ENCODE assay signal across 8 cellular contexts in genomic region chr3:30659270-30660127, GRCh38. TPM values are rescaled to one million over a fixed set of nuclear protein-coding genes. Genes with fewer than 3 reads are reported as not detected.
DNase-seq lines count a peak whose midpoint lies in the region; ATAC-seq and TF ChIP-seq lines count a peak whose summit lies in the region.

No MANE protein-coding gene starts in this region.

- ATAC-seq in Panc1: peak; percentile 89
- ATAC-seq in HG02798 (IDR thresholded peaks at IDR 0.05; ENCODE audit: poor library complexity, unreplicated experiment): no peak

- H3K27me3 Mint-ChIP-seq in Calu3 (ENCODE audit: unreplicated experiment): no peaks in the 10 kb centered on the region
- H3K27me3 Mint-ChIP-seq in endothelial cell (ENCODE audit: unreplicated experiment): peaks cover 4% of the 10 kb centered on the region
- H3K27me3 Mint-ChIP-seq in nephron progenitor cell (ENCODE audit: low read depth, poor library complexity): no peaks in the 10 kb centered on the region

- H3K4me1 Mint-ChIP-seq in Calu3 (ENCODE audit: low read depth, unreplicated experiment) (peaks cover 57% of the 10 kb centered on the region), endothelial cell (ENCODE audit: unreplicated experiment) (peaks cover 87% of the 10 kb centered on the region), nephron progenitor cell (peaks cover 38% of the 10 kb centered on the region)

- peak overlapping the region; percentile 91 for H3K27ac ChIP-seq in Panc1 (ENCODE audit: low read length)

- H3K4me1 ChIP-seq in Panc1 (ENCODE audit: control insufficient read depth, insufficient read depth, low read length): peaks cover 45% of the 10 kb centered on the region

- intact Hi-C loops in Calu3 (cut with micrococcal nuclease; ENCODE audit: unreplicated experiment) (loop anchor here (1.0 to 5.0 kb wide), 2 partner anchors 47 to 120 kb away; no protein-coding TSS in a partner anchor), Panc1 (cut with micrococcal nuclease; ENCODE audit: unreplicated experiment) (loop anchor here (1.0 kb wide), 1 partner anchor 8 kb away; no protein-coding TSS in a partner anchor)

- H3K27ac Mint-ChIP-seq in Calu3 (ENCODE audit: unreplicated experiment): peak overlapping the region; percentile 66
- peak overlapping the region; percentile 82 for H3K27ac Mint-ChIP-seq in endothelial cell (ENCODE audit: unreplicated experiment)
- H3K27ac Mint-ChIP-seq in nephron progenitor cell: peak overlapping the region; percentile 38

- in situ Hi-C loops in Panc1 (cut with HindIII; ENCODE audit: low pct_unique_long_range_greater_than_20kb, low sequenced_read_pairs): no loop called here

- H3K36me3 Mint-ChIP-seq in Calu3 (ENCODE audit: insufficient read depth, unreplicated experiment) (peaks cover 63% of the 10 kb centered on the region), endothelial cell (ENCODE audit: low read depth, unreplicated experiment) (peaks cover 60% of the 10 kb centered on the region), nephron progenitor cell (ENCODE audit: low read depth) (peaks cover 25% of the 10 kb centered on the region)

- POLR2A ChIA-PET in Panc1 (lab: Charles Lee): no interaction called here

- no peaks in the 10 kb centered on the region for H3K9me3 Mint-ChIP-seq in Calu3 (ENCODE audit: low read depth, unreplicated experiment)
- H3K9me3 Mint-ChIP-seq in endothelial cell (ENCODE audit: unreplicated experiment): no peaks in the 10 kb centered on the region
- H3K9me3 Mint-ChIP-seq in nephron progenitor cell: no peaks in the 10 kb centered on the region

- no peaks in the 10 kb centered on the region; the same call in none of the 2 replicates for H3K36me3 ChIP-seq in Panc1 (ENCODE audit: control insufficient read depth, insufficient read depth, low read length)

- no peaks in the 10 kb centered on the region for H3K9me3 ChIP-seq in Panc1 (ENCODE audit: control insufficient read depth, insufficient read depth, low read depth, low read length)

- TF ChIP-seq CTCF in Calu3 (IDR thresholded peaks at IDR 0.05; ENCODE audit: unreplicated experiment) (no peak), Panc1 (IDR thresholded peaks at IDR 0.05) (no peak), endothelial cell (IDR thresholded peaks at IDR 0.05; ENCODE audit: unreplicated experiment) (no peak), nephron progenitor cell (IDR thresholded peaks at IDR 0.05) (no peak)

- TSS peak; percentile 4 for BruUV-seq in Calu3 (replicated peaks; lab: Mats Ljungman, UMichigan)
- BruUV-seq in Panc1 (replicated peaks; lab: Mats Ljungman, UMichigan): no TSS peak

- no peak overlapping the region; a peak in 1 of 4 replicates for H3K4me3 ChIP-seq in Panc1 (ENCODE audit: low read depth in 2 of 2, low read length in 2 of 2)

- H3K4me3 Mint-ChIP-seq in Calu3 (ENCODE audit: low read depth, unreplicated experiment) (peak overlapping the region; percentile 31), endothelial cell (ENCODE audit: unreplicated experiment) (peak overlapping the region; percentile 14), nephron progenitor cell (no peak overlapping the region)

- CTCF ChIA-PET in Calu3 (lab: Charles Lee) (interaction anchor here (0.7 to 0.9 kb wide), 2 partner anchors 28 to 622 kb away, joined by 3 to 4 read pairs; no protein-coding TSS in a partner anchor), Panc1 (lab: Charles Lee) (no interaction called here)

- peak; percentile 42 for DNase-seq in Calu3
- peak; percentile 76 for DNase-seq in Panc1 (ENCODE audit: low read depth, low spot score)
- no peak for DNase-seq in endothelial cell (ENCODE audit: low spot score)
- no peak for DNase-seq in nephron progenitor cell
- DNase-seq in OCI-M1 (lab: John Stamatoyannopoulos, UW): no peak
- no peak for DNase-seq in cerebellar nuclear complex (lab: John Stamatoyannopoulos, UW)
- no peak for DNase-seq in SKM-1 treated with dmso at 0.1 percent for 144 hours (lab: John Stamatoyannopoulos, UW; ENCODE audit: unreplicated experiment)

- no peaks in the 10 kb centered on the region for H3K27me3 ChIP-seq in Panc1 (ENCODE audit: control insufficient read depth, insufficient read depth, low read length)

RNA-seq across cellular contexts. Expression of gene TGFBR2, which starts 53.1 kb away (rescaled TPM):
- 103 and 105 TPM in 2 replicates for total RNA-seq in Calu3 (2022)
- 45.9 TPM for total RNA-seq in Panc1 (2021; ENCODE audit: unreplicated experiment)
- 38.8 TPM for polyA plus RNA-seq in Panc1 (2012; ENCODE audit: insufficient read length)
- total RNA-seq in endothelial cell (ENCODE audit: unreplicated experiment): 68.7 TPM

Comparison
In these comparisons a context has a peak if more than half of its experiments do, and no peak if none do; other contexts are left out.
1. DNase-seq: peak in Calu3 (single experiment) and Panc1 (single experiment); none in endothelial cell (single experiment), nephron progenitor cell (single experiment), OCI-M1 (single experiment), cerebellar nuclear complex (0 of 2) and SKM-1 treated with dmso at 0.1 percent for 144 hours (single experiment).
2. Peak in every context shown above with its lines, with median percentiles within 50 percentile points of each other: H3K27ac Mint-ChIP-seq.